Comparison of ENCODE assay signal across 10 cellular contexts in the genomic region with DNA sequence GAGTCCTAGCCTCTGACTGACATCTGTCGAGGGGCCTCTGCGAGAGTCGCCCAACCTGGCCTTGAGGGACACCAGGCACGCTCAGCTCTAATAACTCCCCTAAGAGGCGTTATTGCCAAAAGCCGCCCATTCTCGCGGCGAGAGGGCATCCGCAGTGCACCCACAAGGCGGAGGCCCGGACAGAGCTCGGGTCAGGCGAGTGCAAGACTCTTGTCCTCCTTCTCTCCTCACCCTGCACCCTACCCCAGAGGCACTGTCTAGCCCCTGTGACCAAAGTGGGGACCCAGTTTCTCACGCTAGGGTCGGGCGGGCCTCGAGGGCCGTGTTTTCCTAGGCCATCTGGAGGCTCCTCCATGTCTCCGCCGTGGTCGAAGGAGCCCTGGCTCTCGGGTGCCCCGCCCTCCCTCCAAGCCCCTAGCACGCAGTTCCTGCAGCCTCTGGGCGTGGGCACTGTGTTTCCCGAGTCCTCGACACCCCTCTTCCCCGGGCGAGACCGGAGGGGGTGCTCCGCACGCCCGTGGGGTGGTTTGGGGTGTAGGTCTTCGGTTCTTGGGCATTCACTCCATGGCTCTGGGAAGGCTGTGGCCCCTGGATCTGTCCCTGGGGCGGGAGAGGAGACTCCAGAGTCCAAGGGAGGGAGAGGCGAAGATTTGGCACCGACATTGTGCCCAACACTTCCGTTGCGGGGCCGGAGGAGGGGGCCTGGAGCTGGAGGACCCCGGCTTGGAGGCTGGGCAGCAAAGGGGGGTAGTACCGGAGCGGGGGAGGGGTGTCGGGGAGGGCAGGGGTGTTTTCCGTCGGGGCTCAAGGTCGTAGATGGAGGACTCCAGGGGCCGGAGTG. TPM values are rescaled to one million over a fixed set of nuclear protein-coding genes. Genes with fewer than 3 reads are reported as not detected.
DNase-seq lines count a peak whose midpoint lies in the region; ATAC-seq and TF ChIP-seq lines count a peak whose summit lies in the region.
"Had no signal": no experiment of that assay in that cellular context is flagged by ENCODE, and none has a peak within 500 bp of the region (broad histone marks: within the 10 kb centered on the region; RNA-seq: fewer than 3 reads in every experiment).

No MANE protein-coding gene starts in this region.

- H3K4me3 Mint-ChIP-seq in T-helper 17 cell, result peak overlapping the region; percentile 86

- H3K27me3 ChIP-seq in left ventricle myocardium inferior (ENCODE audit: low read depth) (peaks cover 69% of the 10 kb centered on the region), right atrium auricular region (peaks cover 12 to 28% of the 10 kb centered on the region in 2 donors), prostate gland (replicated peaks; ENCODE audit: insufficient read depth) (peaks cover 6% of the 10 kb centered on the region)

- peak overlapping the region; percentile 27 for H3K27ac Mint-ChIP-seq in T-helper 17 cell

- H3K36me3 ChIP-seq in left ventricle myocardium inferior (no peaks in the 10 kb centered on the region), right atrium auricular region (no peaks in the 10 kb centered on the region), prostate gland (no peaks in the 10 kb centered on the region)

- DNase-seq in left ventricle myocardium inferior, result no peak
- no peak for DNase-seq in right atrium auricular region (ENCODE audit: low spot score)
- no peak for DNase-seq in T-helper 17 cell
- no peak for DNase-seq in globus pallidus (ENCODE audit: low spot score)
- DNase-seq in prostate gland (ENCODE audit: low spot score), result no peak
- DNase-seq in DMS153 (lab: John Stamatoyannopoulos, UW), result no peak
- DNase-seq: EL, NCI-H2171 treated with DMSO at 0.1 percent for 48 hours had no signal

- peaks cover 2% of the 10 kb centered on the region for H3K36me3 Mint-ChIP-seq in T-helper 17 cell (ENCODE audit: low read depth)

- H3K4me3 ChIP-seq in left ventricle myocardium inferior (peak overlapping the region; percentile 63), right atrium auricular region (peak overlapping the region in 1 of 2 donors; percentile 55), iPS-18c (ENCODE audit: insufficient read depth, low read depth, low read length) (peak overlapping the region; percentile 59), prostate gland (peak overlapping the region in 1 of 2 donors; percentile 47)

- H3K27ac ChIP-seq in left ventricle myocardium inferior (replicated peaks) (no peak overlapping the region), right atrium auricular region (no peak overlapping the region), prostate gland (no peak overlapping the region)

- ATAC-seq in T-helper 17 cell (no peak), GM18517 (IDR thresholded peaks at IDR 0.05; ENCODE audit: unreplicated experiment) (no peak)

- 14% methylated on average over 47 of the region's 49 CpGs for WGBS in prostate gland

- no peak for TF ChIP-seq CTCF in left ventricle myocardium inferior (IDR thresholded peaks at IDR 0.05; ENCODE audit: borderline replicate concordance)
- no peak for TF ChIP-seq CTCF in right atrium auricular region (IDR thresholded peaks at IDR 0.05)
- TF ChIP-seq CTCF in prostate gland (IDR thresholded peaks at IDR 0.05), result no peak

- H3K4me1 Mint-ChIP-seq in T-helper 17 cell, result peaks cover 31% of the 10 kb centered on the region

- TF ChIP-seq POLR2A in prostate gland (IDR thresholded peaks at IDR 0.05), result no peak

- H3K27me3 Mint-ChIP-seq in T-helper 17 cell, result peaks cover 47% of the 10 kb centered on the region

- H3K9me3 ChIP-seq in left ventricle myocardium inferior (replicated peaks), result no peaks in the 10 kb centered on the region
- no peaks in the 10 kb centered on the region for H3K9me3 ChIP-seq in right atrium auricular region
- no peaks in the 10 kb centered on the region for H3K9me3 ChIP-seq in T-helper 17 cell (ENCODE audit: control insufficient read depth, low read length, poor library complexity, severe bottlenecking)
- H3K9me3 ChIP-seq in iPS-18c (ENCODE audit: control insufficient read depth, insufficient read depth, low read length), result no peaks in the 10 kb centered on the region
- H3K9me3 ChIP-seq in prostate gland, result no peaks in the 10 kb centered on the region

- H3K4me1 ChIP-seq in left ventricle myocardium inferior (peaks cover 44% of the 10 kb centered on the region), right atrium auricular region (peaks cover 0 to 49% of the 10 kb centered on the region in 2 donors), prostate gland (replicated peaks) (peaks cover 9% of the 10 kb centered on the region)

- intact Hi-C loops in left ventricle myocardium inferior (cut with micrococcal nuclease), result no loop called here
- intact Hi-C loops in prostate gland (cut with DNase I), result loop anchor here (5.0 kb wide), 1 partner anchor 147 kb away; no protein-coding TSS in a partner anchor

RNA-seq across cellular contexts. Expression of a gene that starts 1.0 kb away (rescaled TPM):
- total RNA-seq in left ventricle myocardium inferior, result not detected
- under 1 TPM in 1 of 2 donors, not detected in 1; 0.28 TPM for total RNA-seq in right atrium auricular region
- total RNA-seq in T-helper 17 cell, result 1 to 10 TPM; 4.3 to 4.8 TPM
- 1 to 10 TPM in 1 of 2 donors, not detected in 1; 2.8 TPM for total RNA-seq in prostate gland

RNA-seq across cellular contexts. Expression of a gene that starts 9.1 kb away (rescaled TPM):
- total RNA-seq in left ventricle myocardium inferior (5.4 TPM), right atrium auricular region (10 to 100 TPM; 11.9 to 26.4 TPM), T-helper 17 cell (1 to 10 TPM; 2.6 to 3.7 TPM), prostate gland (100 to 1,000 TPM in 1 of 2 donors, 10 to 100 TPM in 1; 71.6 to 164 TPM)

RNA-seq across cellular contexts. Expression of a gene that starts 43.3 kb away (rescaled TPM):
- total RNA-seq in left ventricle myocardium inferior (77.1 TPM), right atrium auricular region (100 to 1,000 TPM in 1 of 2 donors, 10 to 100 TPM in 1; 91.7 to 116 TPM), T-helper 17 cell (100 to 1,000 TPM; 194 to 196 TPM), prostate gland (10 to 100 TPM; 53.6 to 95.0 TPM)
